ENCODE assay signal across 9 cellular contexts in genomic region chr1:3564921-3565831, GRCh38. TPM values are rescaled to one million over a fixed set of nuclear protein-coding genes. Genes with fewer than 3 reads are reported as not detected.
DNase-seq lines count a peak whose midpoint lies in the region; ATAC-seq, FAIRE-seq and TF ChIP-seq lines count a peak whose summit lies in the region.
"Had no signal": no experiment of that assay in that cellular context is flagged by ENCODE, and none has a peak within 500 bp of the region (broad histone marks: within the 10 kb centered on the region; RNA-seq: fewer than 3 reads in every experiment).

No MANE protein-coding gene starts in this region.

- no peaks in the 10 kb centered on the region for H3K4me1 Mint-ChIP-seq in activated T-helper 17 cell treated with anti-CD3 and anti-CD28 coated beads, Interleukin-2, amount 50 U/mL, for 72 hours

- no peak overlapping the region for H3K4me3 Mint-ChIP-seq in activated T-helper 17 cell treated with anti-CD3 and anti-CD28 coated beads, Interleukin-2, amount 50 U/mL, for 72 hours

- H3K4me3 ChIP-seq in right atrium auricular region (no peak overlapping the region), small intestine (ENCODE audit: low read depth in 1 of 2, low read length in 2 of 2) (no peak overlapping the region)
- H3K4me3 ChIP-seq: BLaER1 had no signal

- H3K27me3 ChIP-seq in right atrium auricular region (no peaks in the 10 kb centered on the region), small intestine (ENCODE audit: control insufficient read depth in 2 of 2, insufficient read depth in 2 of 2, low read length in 2 of 2) (no peaks in the 10 kb centered on the region)

- peaks cover 3% of the 10 kb centered on the region for H3K27me3 Mint-ChIP-seq in activated T-helper 17 cell treated with anti-CD3 and anti-CD28 coated beads, Interleukin-2, amount 50 U/mL, for 72 hours

- H3K36me3 ChIP-seq in right atrium auricular region (no peaks in the 10 kb centered on the region), small intestine (ENCODE audit: control insufficient read depth in 2 of 2, insufficient read depth in 2 of 2, low read length in 2 of 2) (no peaks in the 10 kb centered on the region)

- TF ChIP-seq CTCF in right atrium auricular region (IDR thresholded peaks at IDR 0.05): peak; percentile 59 to 93

- ATAC-seq in activated T-helper 17 cell treated with anti-CD3 and anti-CD28 coated beads, Interleukin-2, amount 50 U/mL, for 72 hours (replicated peaks): peak; percentile 36
- no peak for ATAC-seq in HG03521 (IDR thresholded peaks at IDR 0.05; ENCODE audit: unreplicated experiment)

- DNase-seq in NCI-H1417 (lab: John Stamatoyannopoulos, UW) (peak; percentile 3 to 34 (median 21)), NCI-H1417 treated with DMSO at 0.1 percent for 48 hours (lab: John Stamatoyannopoulos, UW) (no peak), NAMALWA (ENCODE audit: low spot score) (peak; percentile 71), right atrium auricular region (ENCODE audit: low spot score) (no peak), small intestine (no peak)
- DNase-seq in stimulated activated CD4-positive, alpha-beta T cell treated with anti-CD3 and anti-CD28 coated beads, Interleukin-2, amount 100 ng/mL, for 48 hours: peak; percentile 7 to 38

- 60 to 68% (median 61%) methylated on average over 27 to 29 of the region's 29 CpGs for WGBS in small intestine, 3 donors

- H3K36me3 Mint-ChIP-seq in activated T-helper 17 cell treated with anti-CD3 and anti-CD28 coated beads, Interleukin-2, amount 50 U/mL, for 72 hours (ENCODE audit: low read depth): no peaks in the 10 kb centered on the region

- no peak overlapping the region for H3K27ac ChIP-seq in right atrium auricular region
- no peak overlapping the region for H3K27ac ChIP-seq in small intestine (ENCODE audit: low read depth in 1 of 2, low read length in 1 of 2)
- H3K27ac ChIP-seq: BLaER1 had no signal

- no peaks in the 10 kb centered on the region for H3K9me3 ChIP-seq in right atrium auricular region
- no peaks in the 10 kb centered on the region for H3K9me3 ChIP-seq in small intestine (ENCODE audit: control insufficient read depth, low read depth)
- H3K9me3 ChIP-seq: BLaER1 had no signal

- H3K4me1 ChIP-seq in right atrium auricular region: no peaks in the 10 kb centered on the region
- no peaks in the 10 kb centered on the region for H3K4me1 ChIP-seq in small intestine (ENCODE audit: control insufficient read depth in 2 of 2, insufficient read depth in 1 of 2, low read depth in 1 of 2, low read length in 1 of 2)

- H3K27ac Mint-ChIP-seq in activated T-helper 17 cell treated with anti-CD3 and anti-CD28 coated beads, Interleukin-2, amount 50 U/mL, for 72 hours: no peak overlapping the region

- no peaks in the 10 kb centered on the region for H3K9me3 Mint-ChIP-seq in activated T-helper 17 cell treated with anti-CD3 and anti-CD28 coated beads, Interleukin-2, amount 50 U/mL, for 72 hours

- FAIRE-seq in small intestine (lab: Jason Lieb, UNC): no peak

RNA-seq across cellular contexts. Expression of gene MEGF6, which starts 46.1 kb away (rescaled TPM):
- 1 to 10 TPM; 5.0 to 9.7 TPM for total RNA-seq in activated T-helper 17 cell treated with anti-CD3 and anti-CD28 coated beads, Interleukin-2, amount 50 U/mL, for 72 hours
- 10 to 100 TPM; 14.9 to 32.6 TPM for total RNA-seq in right atrium auricular region
- polyA plus RNA-seq in small intestine: 1 to 10 TPM in 2 of 3 donors, under 1 TPM in 1; 0.45 to 5.5 (median 1.9) TPM

RNA-seq across cellular contexts. Expression of gene TPRG1L, which starts 59.6 kb away (rescaled TPM):
- total RNA-seq in activated T-helper 17 cell treated with anti-CD3 and anti-CD28 coated beads, Interleukin-2, amount 50 U/mL, for 72 hours: 10 to 100 TPM in 1 of 2 donors, 1 to 10 TPM in 1; 8.9 to 10.4 TPM
- 10 to 100 TPM; 30.0 to 33.3 TPM for total RNA-seq in right atrium auricular region
- polyA plus RNA-seq in small intestine: 10 to 100 TPM; 41.2 to 97.7 (median 86.2) TPM

Comparison
In these comparisons a context has a peak if more than half of its experiments do, and no peak if none do; other contexts are left out.
1. DNase-seq: peak in NCI-H1417 (3 of 3), NAMALWA (single experiment) and stimulated activated CD4-positive, alpha-beta T cell treated with anti-CD3 and anti-CD28 coated beads, Interleukin-2, amount 100 ng/mL, for 48 hours (2 of 2); none in NCI-H1417 treated with DMSO at 0.1 percent for 48 hours (single experiment), right atrium auricular region (single experiment) and small intestine (single experiment).